9 cellular contexts compared by ENCODE assay signal in the genomic region with DNA sequence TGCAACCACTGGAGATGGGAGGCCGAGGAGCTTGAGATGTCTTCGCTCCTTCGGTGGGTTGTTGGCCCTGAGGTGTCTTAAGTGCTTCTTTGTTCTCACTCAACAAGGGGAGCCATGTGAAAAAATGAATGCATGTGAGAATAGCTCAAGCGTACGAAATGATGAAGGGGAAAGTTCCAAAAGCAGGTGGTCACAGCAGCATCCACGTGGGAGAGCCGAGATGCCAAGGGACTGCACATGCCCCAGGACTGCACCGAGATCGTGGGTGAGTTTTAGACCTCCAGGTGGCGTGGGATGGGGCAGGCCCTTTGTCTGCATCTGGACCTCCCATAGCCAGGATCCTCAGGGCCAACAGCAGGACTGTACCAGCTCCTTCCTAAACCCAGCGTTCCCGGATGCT. TPM values are rescaled to one million over a fixed set of nuclear protein-coding genes. Genes with fewer than 3 reads are reported as not detected.
"Had no signal": no experiment of that assay in that cellular context is flagged by ENCODE, and none has a peak within 500 bp of the region (broad histone marks: within the 10 kb centered on the region; RNA-seq: fewer than 3 reads in every experiment).

No MANE protein-coding gene starts in this region.

- FAIRE-seq: H1 had no signal

- H3K4me1 ChIP-seq: HAP-1 had no signal

- H3K9me3 ChIP-seq: HAP-1 had no signal

- H3K4me3 ChIP-seq: GM23338, HAP-1 had no signal

- DNase-seq: H7, HFFc6, KBM-7 had no signal

- H3K27ac Mint-ChIP-seq: GM23338, HFFc6, IgD-negative memory B cell had no signal

- H3K4me2 ChIP-seq: GM23338 had no signal

- H3K4me3 Mint-ChIP-seq: GM23338, HFFc6, IgD-negative memory B cell had no signal

- H2AFZ ChIP-seq: GM23338 had no signal

- ATAC-seq: GM23338, HCT116 had no signal

- H3K36me3 ChIP-seq: HAP-1 had no signal

RNA-seq across cellular contexts. Expression of gene SLC38A8, which starts 8.1 kb away (rescaled TPM):
- total RNA-seq: GM23338, H1, H7, HFFc6, HT-29 had no signal
- polyA plus RNA-seq: GM23338, IgD-negative memory B cell had no signal
